Comparison of ENCODE assay signal across 33 cellular contexts in the genomic region with DNA sequence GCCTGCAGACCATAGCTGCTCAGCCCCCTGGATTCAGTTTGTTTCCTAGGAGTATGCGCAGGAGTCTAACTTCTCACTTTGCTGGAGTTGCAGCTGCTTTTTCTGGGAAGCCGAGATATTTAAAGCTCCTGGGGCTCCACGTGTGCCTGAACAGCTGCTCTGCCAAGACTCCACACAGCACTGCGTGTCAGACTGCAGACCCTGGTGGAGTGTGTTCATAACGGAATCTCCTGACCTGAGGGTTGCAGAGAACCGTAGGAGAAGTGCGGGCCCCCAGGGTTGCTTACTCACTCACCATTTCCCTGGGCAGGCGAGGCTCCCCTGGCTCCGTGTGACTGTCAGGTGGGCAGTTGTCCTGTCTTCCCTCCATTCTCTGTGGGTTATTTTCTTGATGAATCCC.
"Had no signal": no experiment of that assay in that cellular context is flagged by ENCODE, and none has a peak within 500 bp of the region (broad histone marks: within the 10 kb centered on the region; RNA-seq: fewer than 3 reads in every experiment).

No MANE protein-coding gene starts in this region.

- H3K4me1 Mint-ChIP-seq: activated CD4-positive, alpha-beta memory T cell treated with anti-CD3 and anti-CD28 coated beads, Interleukin-2, amount 10 ng/mL, durations not matched to agents 7 days and 5 days; activated CD8-positive, alpha-beta memory T cell treated with anti-CD3 and anti-CD28 coated beads, Interleukin-2, amount 10 ng/mL, durations not matched to agents 7 days and 5 days; activated naive CD4-positive, alpha-beta T cell treated with anti-CD3 and anti-CD28 coated beads, Interleukin-2, amount 10 ng/mL, durations not matched to agents 7 days and 5 days; activated naive CD8-positive, alpha-beta T cell treated with anti-CD3 and anti-CD28 coated beads, Interleukin-2, amount 50 U/mL, for 24 hours; brain had no signal

- ATAC-seq: activated CD8-positive, alpha-beta memory T cell treated with anti-CD3 and anti-CD28 coated beads, Interleukin-2, amount 10 ng/mL, durations not matched to agents 7 days and 5 days; activated naive CD8-positive, alpha-beta T cell treated with anti-CD3 and anti-CD28 coated beads, Interleukin-2, amount 50 U/mL, for 24 hours had no signal

- H3K27ac Mint-ChIP-seq: activated CD4-positive, alpha-beta memory T cell treated with anti-CD3 and anti-CD28 coated beads, Interleukin-2, amount 10 ng/mL, durations not matched to agents 7 days and 5 days; activated CD8-positive, alpha-beta memory T cell treated with anti-CD3 and anti-CD28 coated beads, Interleukin-2, amount 10 ng/mL, durations not matched to agents 7 days and 5 days; activated naive CD4-positive, alpha-beta T cell treated with anti-CD3 and anti-CD28 coated beads, Interleukin-2, amount 10 ng/mL, durations not matched to agents 7 days and 5 days; activated naive CD8-positive, alpha-beta T cell; activated naive CD8-positive, alpha-beta T cell treated with anti-CD3 and anti-CD28 coated beads, Interleukin-2, amount 50 U/mL, for 24 hours had no signal

- H3K4me3 Mint-ChIP-seq: activated CD4-positive, alpha-beta memory T cell treated with anti-CD3 and anti-CD28 coated beads, Interleukin-2, amount 10 ng/mL, durations not matched to agents 7 days and 5 days; activated CD8-positive, alpha-beta memory T cell treated with anti-CD3 and anti-CD28 coated beads, Interleukin-2, amount 10 ng/mL, durations not matched to agents 7 days and 5 days; activated naive CD4-positive, alpha-beta T cell treated with anti-CD3 and anti-CD28 coated beads, Interleukin-2, amount 10 ng/mL, durations not matched to agents 7 days and 5 days; activated naive CD8-positive, alpha-beta T cell; activated naive CD8-positive, alpha-beta T cell treated with anti-CD3 and anti-CD28 coated beads, Interleukin-2, amount 50 U/mL, for 24 hours; brain had no signal

- H3K27me3 Mint-ChIP-seq: activated CD4-positive, alpha-beta memory T cell treated with anti-CD3 and anti-CD28 coated beads, Interleukin-2, amount 10 ng/mL, durations not matched to agents 7 days and 5 days; activated CD8-positive, alpha-beta memory T cell treated with anti-CD3 and anti-CD28 coated beads, Interleukin-2, amount 10 ng/mL, durations not matched to agents 7 days and 5 days; activated naive CD4-positive, alpha-beta T cell treated with anti-CD3 and anti-CD28 coated beads, Interleukin-2, amount 10 ng/mL, durations not matched to agents 7 days and 5 days; activated naive CD8-positive, alpha-beta T cell; activated naive CD8-positive, alpha-beta T cell treated with anti-CD3 and anti-CD28 coated beads, Interleukin-2, amount 50 U/mL, for 24 hours; brain had no signal

- H3K36me3 Mint-ChIP-seq: activated CD8-positive, alpha-beta memory T cell treated with anti-CD3 and anti-CD28 coated beads, Interleukin-2, amount 10 ng/mL, durations not matched to agents 7 days and 5 days; activated naive CD4-positive, alpha-beta T cell treated with anti-CD3 and anti-CD28 coated beads, Interleukin-2, amount 10 ng/mL, durations not matched to agents 7 days and 5 days had no signal

- DNase-seq: activated CD4-positive, alpha-beta memory T cell treated with anti-CD3 and anti-CD28 coated beads, Interleukin-2, amount 10 ng/mL, durations not matched to agents 7 days and 5 days; activated CD4-positive, alpha-beta T cell treated with anti-CD3 and anti-CD28 coated beads for 1 hour; activated CD4-positive, alpha-beta T cell treated with anti-CD3 and anti-CD28 coated beads for 48 hours; activated CD4-positive, CD25-positive, alpha-beta regulatory T cell; activated CD8-positive, alpha-beta memory T cell treated with anti-CD3 and anti-CD28 coated beads for 24 hours; activated CD8-positive, alpha-beta memory T cell treated with anti-CD3 and anti-CD28 coated beads, Interleukin-2, amount 10 ng/mL, durations not matched to agents 7 days and 5 days; activated CD8-positive, alpha-beta memory T cell treated with anti-CD3 and anti-CD28 coated beads, Interleukin-2, amount 50 U/mL, for 48 hours; activated effector memory CD4-positive, alpha-beta T cell treated with Interleukin-2 at 50 U/mL for 16 hours; activated naive CD4-positive, alpha-beta T cell treated with anti-CD3 and anti-CD28 coated beads, Interleukin-2, amount 10 ng/mL, durations not matched to agents 7 days and 5 days; activated naive CD8-positive, alpha-beta T cell treated with anti-CD3 and anti-CD28 coated beads, Interleukin-2, amount 50 U/mL, for 24 hours; activated T-cell treated with anti-CD3 and anti-CD28 coated beads, Interleukin-2, amount 50 U/mL, for 48 hours; anterior cingulate cortex; caudate nucleus; NCI-H1092 treated with DMSO at 0.1 percent for 48 hours; NCI-H1417; NCI-H146; NCI-H187; NCI-H2029 treated with DMSO at 0.1 percent for 48 hours; NCI-H2107; NCI-H2171; NCI-H510A; NCI-H526; NCI-H748 treated with DMSO at 0.1 percent for 48 hours; NK-92 treated with Interleukin-12 subunit alpha and Interleukin-12 subunit beta, amount 100 ng/mL, for 24 hours; PC-9; SHP77 treated with DMSO at 0.1 percent for 48 hours; SW 1271; T-helper 1 cell; T-helper 2 cell; T-helper 9 cell had no signal

- H3K27ac ChIP-seq: PC-9, VCaP had no signal

- H3K4me3 ChIP-seq: PC-9 had no signal
